In genomic region chr3:72660270-72661114, GRCh38 we compare ENCODE assay signal across 17 cellular contexts.
DNase-seq lines count a peak whose midpoint lies in the region; ATAC-seq and TF ChIP-seq lines count a peak whose summit lies in the region.
"Had no signal": no experiment of that assay in that cellular context is flagged by ENCODE, and none has a peak within 500 bp of the region (broad histone marks: within the 10 kb centered on the region; RNA-seq: fewer than 3 reads in every experiment).

No MANE protein-coding gene starts in this region.

- CTCF ChIA-PET in PC-9 (lab: Charles Lee): interaction anchor here (1.0 kb wide), 1 partner anchor 62 kb away, joined by 3 read pairs; no protein-coding TSS in a partner anchor

- H3K79me2 ChIP-seq in GM23248 (ENCODE audit: insufficient read depth) (no peaks in the 10 kb centered on the region), PC-9 (ENCODE audit: low read depth) (no peaks in the 10 kb centered on the region)

- H3K9ac ChIP-seq in GM23248: no peak overlapping the region

- peak; percentile 32 for DNase-seq in GM23248
- DNase-seq in PC-9: no peak
- DNase-seq in breast epithelium (ENCODE audit: low spot score in 2 of 2): no peak
- DNase-seq in memory B cell (ENCODE audit: low spot score in 2 of 2): no peak
- DNase-seq in NCI-H1694 treated with DMSO at 0.1 percent for 48 hours (lab: John Stamatoyannopoulos, UW): no peak
- no peak for DNase-seq in dedifferentiated amniotic fluid mesenchymal stem cell (ENCODE audit: extremely low spot score)
- DNase-seq in glutamatergic neuron: no peak
- no peak for DNase-seq in activated naive CD4-positive, alpha-beta T cell (lab: John Stamatoyannopoulos, UW)
- DNase-seq: activated CD4-positive, alpha-beta T cell treated with anti-CD3 and anti-CD28 coated beads for 48 hours; DND-41; mesenchymal stem cell; RPMI8226; spleen; stimulated activated CD4-positive, alpha-beta T cell treated with anti-CD3 and anti-CD28 coated beads, Interleukin-4, amount 100 ng/mL, for 24 hours had no signal

- H3K4me3 ChIP-seq in GM23248 (no peak overlapping the region), PC-9 (no peak overlapping the region), breast epithelium (no peak overlapping the region)
- H3K4me3 ChIP-seq: cardiac muscle cell, HAP-1, spleen, upper lobe of right lung had no signal

- TF ChIP-seq CTCF in PC-9 (conservative IDR thresholded peaks at IDR 0.05) (no peak), breast epithelium (IDR thresholded peaks at IDR 0.05) (no peak), glutamatergic neuron (IDR thresholded peaks at IDR 0.05; ENCODE audit: partially characterized antibody, unreplicated experiment) (no peak)

- H3K36me3 ChIP-seq in GM23248 (ENCODE audit: low read depth): no peaks in the 10 kb centered on the region
- no peaks in the 10 kb centered on the region for H3K36me3 ChIP-seq in PC-9 (ENCODE audit: low read depth)
- H3K36me3 ChIP-seq in breast epithelium: no peaks in the 10 kb centered on the region
- H3K36me3 ChIP-seq: cardiac muscle cell, HAP-1, spleen, upper lobe of right lung had no signal

- no peak for ATAC-seq in memory B cell (ENCODE audit: low read depth)

- no peak for TF ChIP-seq POLR2A in breast epithelium (IDR thresholded peaks at IDR 0.05)

- H3K4me1 ChIP-seq in GM23248 (ENCODE audit: insufficient read depth) (peaks cover 32% of the 10 kb centered on the region), PC-9 (replicated peaks; ENCODE audit: insufficient read depth) (peaks cover 14% of the 10 kb centered on the region), breast epithelium (no peaks in the 10 kb centered on the region)
- H3K4me1 ChIP-seq: spleen, upper lobe of right lung had no signal

- no peak overlapping the region for H3K27ac ChIP-seq in GM23248
- no peak overlapping the region for H3K27ac ChIP-seq in PC-9
- peak overlapping the region; percentile 49 to 52 for H3K27ac ChIP-seq in breast epithelium
- H3K27ac ChIP-seq: cardiac muscle cell, spleen, upper lobe of right lung had no signal

- H3K4me2 ChIP-seq in GM23248 (ENCODE audit: unreplicated experiment) (peak overlapping the region; percentile 46), PC-9 (peak overlapping the region; percentile 21; the same call in 1 of the 2 replicates)

- H3K27ac Mint-ChIP-seq in memory B cell (peak overlapping the region; percentile 2), glutamatergic neuron (ENCODE audit: unreplicated experiment) (no peak overlapping the region)

- no peaks in the 10 kb centered on the region for H3K9me3 Mint-ChIP-seq in memory B cell
- peaks cover 2% of the 10 kb centered on the region for H3K9me3 Mint-ChIP-seq in glutamatergic neuron (ENCODE audit: unreplicated experiment)

- H3F3A ChIP-seq in GM23248 (ENCODE audit: insufficient read depth) (peaks cover 15% of the 10 kb centered on the region), PC-9 (ENCODE audit: insufficient read depth, low read depth) (peaks cover 13% of the 10 kb centered on the region)

- intact Hi-C loops in PC-9 (cut with micrococcal nuclease; ENCODE audit: unreplicated experiment) (loop anchor here (1.0 to 2.0 kb wide), 5 partner anchors 32 to 214 kb away; partner anchors contain the start of gene RYBP), breast epithelium (cut with DNase I; ENCODE audit: low total_unique reads) (loop anchor here (1.0 kb wide), 1 partner anchor 37 kb away; no protein-coding TSS in a partner anchor)

- H3K36me3 Mint-ChIP-seq in memory B cell (no peaks in the 10 kb centered on the region), glutamatergic neuron (ENCODE audit: unreplicated experiment) (no peaks in the 10 kb centered on the region)

- no peaks in the 10 kb centered on the region for H3K4me1 Mint-ChIP-seq in memory B cell
- H3K4me1 Mint-ChIP-seq in glutamatergic neuron (ENCODE audit: low read depth, unreplicated experiment): peaks cover 13% of the 10 kb centered on the region

- H4K20me1 ChIP-seq in GM23248 (ENCODE audit: insufficient read depth): no peaks in the 10 kb centered on the region
- H4K20me1 ChIP-seq in PC-9 (ENCODE audit: insufficient read depth): no peaks in the 10 kb centered on the region

- no peak overlapping the region for H2AFZ ChIP-seq in GM23248
- H2AFZ ChIP-seq in PC-9: no peak overlapping the region

- 48 to 54% methylated on average over 5 of the region's 5 CpGs for WGBS in GM23248 (ENCODE audit: low coverage in 1 of 2, low lambda C conversion rate in 2 of 2, missing lambda C conversion rate in 2 of 2), 2 experiments

- H3K4me3 Mint-ChIP-seq in memory B cell: no peak overlapping the region
- H3K4me3 Mint-ChIP-seq in glutamatergic neuron (ENCODE audit: unreplicated experiment): no peak overlapping the region

- H3K9me2 ChIP-seq in GM23248 (ENCODE audit: insufficient read depth) (no peaks in the 10 kb centered on the region), PC-9 (ENCODE audit: insufficient read depth) (no peaks in the 10 kb centered on the region)

- BruUV-seq in PC-9 (replicated peaks; lab: Mats Ljungman, UMichigan): no TSS peak

- H3K27me3 ChIP-seq in GM23248 (replicated peaks; ENCODE audit: insufficient read depth) (peaks cover 4% of the 10 kb centered on the region; the same call in 1 of the 2 replicates), PC-9 (ENCODE audit: insufficient read depth, low read depth) (no peaks in the 10 kb centered on the region), breast epithelium (no peaks in the 10 kb centered on the region)

- H3K9me3 ChIP-seq in GM23248 (ENCODE audit: low read depth) (no peaks in the 10 kb centered on the region), PC-9 (ENCODE audit: insufficient read depth, low read depth) (no peaks in the 10 kb centered on the region), breast epithelium (no peaks in the 10 kb centered on the region)
- H3K9me3 ChIP-seq: HAP-1, spleen, upper lobe of right lung had no signal

- H3K27me3 Mint-ChIP-seq in memory B cell (peaks cover 3% of the 10 kb centered on the region), glutamatergic neuron (ENCODE audit: unreplicated experiment) (peaks cover 2% of the 10 kb centered on the region)

- POLR2A ChIA-PET in PC-9 (lab: Charles Lee; ENCODE audit: unreplicated experiment): interaction anchor here (0.5 kb wide), 1 partner anchor 68 kb away, joined by 4 read pairs; no protein-coding TSS in a partner anchor

- in situ Hi-C loops in GM23248 (cut with MboI): no loop called here

Comparison
In these comparisons a context has a peak if more than half of its experiments do, and no peak if none do; other contexts are left out.
1. H3K27ac ChIP-seq: peak in breast epithelium (2 of 2); none in GM23248 (single experiment) and PC-9 (single experiment).